Comparison of ENCODE assay signal across 8 cellular contexts in genomic region chr1:205440476-205441317, GRCh38. TPM values are rescaled to one million over a fixed set of nuclear protein-coding genes. Genes with fewer than 3 reads are reported as not detected.
DNase-seq lines count a peak whose midpoint lies in the region; TF ChIP-seq lines count a peak whose summit lies in the region.

No MANE protein-coding gene starts in this region.

- H2BK5ac ChIP-seq in mesendoderm (ENCODE audit: low read length) = peak overlapping the region; percentile 75

- H3K27me3 Mint-ChIP-seq in Caco-2 (ENCODE audit: insufficient read depth, unreplicated experiment) = peaks cover 3% of the 10 kb centered on the region

- POLR2A ChIA-PET in Caco-2 (lab: Charles Lee) = no interaction called here

- no peaks in the 10 kb centered on the region for H3K4me1 Mint-ChIP-seq in Caco-2 (ENCODE audit: low read depth, unreplicated experiment)

- no peak overlapping the region for H4K8ac ChIP-seq in mesendoderm (ENCODE audit: low read depth, low read length)

- peak overlapping the region; percentile 84 for H3K56ac ChIP-seq in mesendoderm (ENCODE audit: low read length)

- peak overlapping the region; percentile 17 for H3K18ac ChIP-seq in mesendoderm (ENCODE audit: low read length)

- H3K27me3 ChIP-seq in mesendoderm (ENCODE audit: insufficient read depth, low read length, poor library complexity) = no peaks in the 10 kb centered on the region
- H3K27me3 ChIP-seq in Caco-2 (replicated peaks; ENCODE audit: control insufficient read depth, insufficient read depth, low read length) = no peaks in the 10 kb centered on the region

- WGBS in mesendoderm (ENCODE audit: extremely low coverage, insufficient coverage, low lambda C conversion rate) = no CpG with 5 or more reads among the region's 15 CpGs

- no peaks in the 10 kb centered on the region for H3K36me3 Mint-ChIP-seq in Caco-2 (ENCODE audit: insufficient read depth, unreplicated experiment)

- no peaks in the 10 kb centered on the region for H3K79me2 ChIP-seq in mesendoderm (ENCODE audit: control insufficient read depth, insufficient read depth, low read length)

- peak; percentile 86 for DNase-seq in DMS79 treated with DMSO at 0.1 percent for 48 hours (lab: John Stamatoyannopoulos, UW)
- peak; percentile 93 for DNase-seq in H4 (ENCODE audit: low spot score)
- peak; percentile 47 for DNase-seq in NCI-H146 (lab: John Stamatoyannopoulos, UW)
- DNase-seq in activated CD4-positive, CD25-positive, alpha-beta regulatory T cell (lab: John Stamatoyannopoulos, UW) = peak; percentile 8 to 36 (median 24)
- peak; percentile 93 for DNase-seq in cerebellar cortex (ENCODE audit: low spot score)
- peak; percentile 97 for DNase-seq in mesendoderm
- peak; percentile 52 for DNase-seq in stimulated activated CD8-positive, alpha-beta memory T cell treated with anti-CD3 and anti-CD28 coated beads, Interleukin-4, amount 100 ng/mL, for 24 hours (ENCODE audit: low read depth)
- DNase-seq in Caco-2 = no peak

- H2BK15ac ChIP-seq in mesendoderm (replicated peaks; ENCODE audit: low read depth) = no peak overlapping the region

- H3K4me2 ChIP-seq in mesendoderm (ENCODE audit: low read length) = no peak overlapping the region

- H3K27ac Mint-ChIP-seq in Caco-2 (ENCODE audit: unreplicated experiment) = no peak overlapping the region

- H3K9me3 Mint-ChIP-seq in Caco-2 (ENCODE audit: unreplicated experiment) = no peaks in the 10 kb centered on the region

- no TSS peak for BruUV-seq in Caco-2 (replicated peaks; lab: Mats Ljungman, UMichigan)

- CTCF ChIA-PET in Caco-2 (lab: Charles Lee) = interaction anchor here (0.9 to 1.3 kb wide), 3 partner anchors 9 to 45 kb away, joined by 3 to 4 read pairs (median 3); no protein-coding TSS in a partner anchor

- TF ChIP-seq CTCF in Caco-2 (IDR thresholded peaks at IDR 0.05; ENCODE audit: insufficient read depth in 1 of 2, low read depth in 1 of 2, low read length in 1 of 2, severe bottlenecking in 1 of 2, unreplicated experiment in 1 of 2) = no peak

- H3K4me1 ChIP-seq in mesendoderm (ENCODE audit: control insufficient read depth, low read depth, low read length) (peaks cover 32% of the 10 kb centered on the region), Caco-2 (no peaks in the 10 kb centered on the region)

- peak overlapping the region; percentile 81 for H3K4ac ChIP-seq in mesendoderm (ENCODE audit: low read depth, low read length)

- H3K23ac ChIP-seq in mesendoderm (ENCODE audit: low read length) = no peak overlapping the region

- H2BK120ac ChIP-seq in mesendoderm (ENCODE audit: low read depth, low read length) = no peak overlapping the region

- no peak overlapping the region for H3K4me3 Mint-ChIP-seq in Caco-2 (ENCODE audit: unreplicated experiment)

- no peaks in the 10 kb centered on the region for H3K9me3 ChIP-seq in Caco-2

- peak overlapping the region; percentile 62 for H3K9ac ChIP-seq in mesendoderm (ENCODE audit: low read length)

- peaks cover 2% of the 10 kb centered on the region for H3K79me1 ChIP-seq in mesendoderm (ENCODE audit: low read length)

- no peak overlapping the region for H3K4me3 ChIP-seq in mesendoderm (ENCODE audit: low read length)
- H3K4me3 ChIP-seq in Caco-2 (ENCODE audit: low read depth, low read length) = no peak overlapping the region

- H3K36me3 ChIP-seq in mesendoderm (ENCODE audit: control insufficient read depth, insufficient read depth, low read length) (no peaks in the 10 kb centered on the region), Caco-2 (ENCODE audit: control insufficient read depth, insufficient read depth, low read length) (no peaks in the 10 kb centered on the region)

- H2AK5ac ChIP-seq in mesendoderm (ENCODE audit: low read length) = no peak overlapping the region

- H3K27ac ChIP-seq in mesendoderm (ENCODE audit: low read depth, low read length) = peak overlapping the region; percentile 93

- intact Hi-C loops in Caco-2 (cut with micrococcal nuclease; ENCODE audit: unreplicated experiment) = no loop called here

- H4K5ac ChIP-seq in mesendoderm (ENCODE audit: low read length) = no peak overlapping the region

RNA-seq across cellular contexts. Expression of gene BLACAT1, which starts 15.1 kb away (rescaled TPM):
- total RNA-seq in H4 (2014; rRNA removed; shearing (Covaris generic)) = 0.66 and 0.89 TPM in 2 replicates
- 2.8 TPM for polyA plus RNA-seq in mesendoderm (2013, experiment 1 of 2)
- 2.7 TPM for polyA plus RNA-seq in mesendoderm (2013, experiment 2 of 2)
- 0.21 and 0.34 TPM in 2 replicates for total RNA-seq in Caco-2 (2022)

RNA-seq across cellular contexts. Expression of gene LEMD1, which starts 18.8 kb away (rescaled TPM):
- 1.5 TPM in 2 replicates for total RNA-seq in H4 (2014; rRNA removed; shearing (Covaris generic))
- 4.3 TPM for polyA plus RNA-seq in mesendoderm (2013, experiment 1 of 2)
- polyA plus RNA-seq in mesendoderm (2013, experiment 2 of 2) = 4.4 TPM
- not detected in 2 replicates for total RNA-seq in Caco-2 (2022)

Comparison
In these comparisons a context has a peak if more than half of its experiments do, and no peak if none do; other contexts are left out.
1. DNase-seq: peak in DMS79 treated with DMSO at 0.1 percent for 48 hours (single experiment), H4 (single experiment), NCI-H146 (single experiment), activated CD4-positive, CD25-positive, alpha-beta regulatory T cell (4 of 4), cerebellar cortex (single experiment), mesendoderm (single experiment) and stimulated activated CD8-positive, alpha-beta memory T cell treated with anti-CD3 and anti-CD28 coated beads, Interleukin-4, amount 100 ng/mL, for 24 hours (single experiment); none in Caco-2 (0 of 2).